In genomic region chr7:95621404-95621803, GRCh38 we compare ENCODE assay signal across 32 cellular contexts. TPM values are rescaled to one million over a fixed set of nuclear protein-coding genes. Genes with fewer than 3 reads are reported as not detected.
"Had no signal": no experiment of that assay in that cellular context is flagged by ENCODE, and none has a peak within 500 bp of the region (broad histone marks: within the 10 kb centered on the region; RNA-seq: fewer than 3 reads in every experiment).

No MANE protein-coding gene starts in this region.

- H3K36me3 Mint-ChIP-seq: activated naive CD4-positive, alpha-beta T cell treated with anti-CD3 and anti-CD28 coated beads, Interleukin-2, amount 50 U/mL, for 72 hours had no signal

- H3K9me3 ChIP-seq: adrenal gland, Peyer's patch, SJSA1, SK-N-SH had no signal

- H3K9me3 Mint-ChIP-seq: activated CD4-positive, alpha-beta T cell treated with anti-CD3 and anti-CD28 coated beads, Interleukin-2, amount 10 ng/mL, durations not matched to agents 24 days and 14 days; activated CD8-positive, alpha-beta T cell treated with anti-CD3 and anti-CD28 coated beads for 36 hours; activated naive CD4-positive, alpha-beta T cell treated with anti-CD3 and anti-CD28 coated beads for 36 hours; activated naive CD4-positive, alpha-beta T cell treated with anti-CD3 and anti-CD28 coated beads, Interleukin-2, amount 50 U/mL, for 72 hours; activated T-cell treated with anti-CD3 and anti-CD28 coated beads, Interleukin-2, amount 50 U/mL, for 24 hours; T-helper 1 cell treated with Interleukin-12 subunit alpha and Interleukin-12 subunit beta and Interleukin-4 antibody, amounts not matched to agents 30 μg/mL and 1 μg/mL, for 36 hours; T-helper 2 cell treated with Interferon-gamma antibody and Interleukin-4, amounts not matched to agents 5 μg/mL and 100 μg/mL, for 36 hours had no signal

- H3K27ac ChIP-seq: adrenal gland, cardiac muscle cell, KMS-11, Peyer's patch, SJSA1 had no signal

- H3K27ac Mint-ChIP-seq: activated CD4-positive, alpha-beta T cell treated with anti-CD3 and anti-CD28 coated beads, Interleukin-2, amount 10 ng/mL, durations not matched to agents 24 days and 14 days; activated CD8-positive, alpha-beta T cell treated with anti-CD3 and anti-CD28 coated beads for 36 hours; activated naive CD4-positive, alpha-beta T cell treated with anti-CD3 and anti-CD28 coated beads for 36 hours; activated naive CD4-positive, alpha-beta T cell treated with anti-CD3 and anti-CD28 coated beads, Interleukin-2, amount 50 U/mL, for 72 hours; activated T-cell treated with anti-CD3 and anti-CD28 coated beads, Interleukin-2, amount 50 U/mL, for 24 hours; T-helper 1 cell treated with Interleukin-12 subunit alpha and Interleukin-12 subunit beta and Interleukin-4 antibody, amounts not matched to agents 30 μg/mL and 1 μg/mL, for 36 hours; T-helper 2 cell treated with Interferon-gamma antibody and Interleukin-4, amounts not matched to agents 5 μg/mL and 100 μg/mL, for 36 hours had no signal

- ATAC-seq: activated CD8-positive, alpha-beta T cell treated with anti-CD3 and anti-CD28 coated beads for 36 hours; activated naive CD4-positive, alpha-beta T cell treated with anti-CD3 and anti-CD28 coated beads, Interleukin-2, amount 50 U/mL, for 72 hours; PC-3 had no signal

- H3K4me1 ChIP-seq: adrenal gland, Peyer's patch, SJSA1 had no signal

- H3K27me3 Mint-ChIP-seq: activated CD4-positive, alpha-beta T cell treated with anti-CD3 and anti-CD28 coated beads, Interleukin-2, amount 10 ng/mL, durations not matched to agents 24 days and 14 days; activated T-cell treated with anti-CD3 and anti-CD28 coated beads, Interleukin-2, amount 50 U/mL, for 24 hours had no signal

- DNase-seq: activated CD4-positive, alpha-beta T cell treated with anti-CD3 and anti-CD28 coated beads, Interleukin-2, amount 10 ng/mL, durations not matched to agents 24 days and 14 days; activated CD4-positive, alpha-beta T cell treated with anti-CD3 and anti-CD28 coated beads, Interleukin-2, amount 50 U/mL, for 4 hours; activated CD8-positive, alpha-beta T cell treated with anti-CD3 and anti-CD28 coated beads for 36 hours; activated gamma-delta T cell treated with Interleukin-2 at 50 U/mL for 16 hours; activated naive CD4-positive, alpha-beta T cell treated with anti-CD3 and anti-CD28 coated beads for 36 hours; activated T-cell treated with anti-CD3 and anti-CD28 coated beads, Interleukin-2, amount 50 U/mL, for 24 hours; adrenal gland; MM.1S; MV-4-11; NCI-H1092; NCI-H1436 treated with DMSO at 0.1 percent for 48 hours; NCI-H1694 treated with DMSO at 0.1 percent for 48 hours; NCI-H2029; NCI-H2107; NCI-H2171; NCI-H510A; NCI-H526; NCI-H748 treated with DMSO at 0.1 percent for 48 hours; NK-92 treated with Interleukin-12 subunit alpha and Interleukin-12 subunit beta, amount 100 ng/mL, for 24 hours; PC-3; Peyer's patch; RPMI8226; SHP77 treated with DMSO at 0.1 percent for 48 hours; SK-N-SH had no signal

- FAIRE-seq: TTC549 had no signal

- H3K4me3 Mint-ChIP-seq: activated CD4-positive, alpha-beta T cell treated with anti-CD3 and anti-CD28 coated beads, Interleukin-2, amount 10 ng/mL, durations not matched to agents 24 days and 14 days; activated CD8-positive, alpha-beta T cell treated with anti-CD3 and anti-CD28 coated beads for 36 hours; activated naive CD4-positive, alpha-beta T cell treated with anti-CD3 and anti-CD28 coated beads for 36 hours; activated T-cell treated with anti-CD3 and anti-CD28 coated beads, Interleukin-2, amount 50 U/mL, for 24 hours; T-helper 1 cell treated with Interleukin-12 subunit alpha and Interleukin-12 subunit beta and Interleukin-4 antibody, amounts not matched to agents 30 μg/mL and 1 μg/mL, for 36 hours; T-helper 2 cell treated with Interferon-gamma antibody and Interleukin-4, amounts not matched to agents 5 μg/mL and 100 μg/mL, for 36 hours had no signal

- H3K27me3 ChIP-seq: adrenal gland, Peyer's patch had no signal

- H3K36me3 ChIP-seq: adrenal gland, cardiac muscle cell, Peyer's patch, SJSA1 had no signal

- H3K9ac ChIP-seq: KMS-11, SK-N-SH had no signal

- H3K4me1 Mint-ChIP-seq: activated CD4-positive, alpha-beta T cell treated with anti-CD3 and anti-CD28 coated beads, Interleukin-2, amount 10 ng/mL, durations not matched to agents 24 days and 14 days had no signal

- H3K4me3 ChIP-seq: adrenal gland, cardiac muscle cell, Peyer's patch, SJSA1 had no signal

RNA-seq across cellular contexts. Expression of gene PDK4, which starts 25.1 kb away (rescaled TPM):
- total RNA-seq: activated CD4-positive, alpha-beta T cell treated with anti-CD3 and anti-CD28 coated beads, Interleukin-2, amount 10 ng/mL, durations not matched to agents 24 days and 14 days; activated CD8-positive, alpha-beta memory T cell treated with anti-CD3 and anti-CD28 coated beads for 36 hours; activated CD8-positive, alpha-beta T cell treated with anti-CD3 and anti-CD28 coated beads for 36 hours; activated naive CD4-positive, alpha-beta T cell treated with anti-CD3 and anti-CD28 coated beads for 36 hours; activated naive CD4-positive, alpha-beta T cell treated with anti-CD3 and anti-CD28 coated beads, Interleukin-2, amount 50 U/mL, for 72 hours; SJSA1 had no signal
